In genomic region chr6:131952886-131953509, GRCh38 we compare ENCODE assay signal across 22 cellular contexts. TPM values are rescaled to one million over a fixed set of nuclear protein-coding genes. Genes with fewer than 3 reads are reported as not detected.
DNase-seq lines count a peak whose midpoint lies in the region; ATAC-seq and TF ChIP-seq lines count a peak whose summit lies in the region.
"Had no signal": no experiment of that assay in that cellular context is flagged by ENCODE, and none has a peak within 500 bp of the region (broad histone marks: within the 10 kb centered on the region; RNA-seq: fewer than 3 reads in every experiment).

No MANE protein-coding gene starts in this region.

- peaks cover 12% of the 10 kb centered on the region for H3F3A ChIP-seq in GM23338 (replicated peaks; ENCODE audit: low read depth)

- DNase-seq in GM23338 (ENCODE audit: low spot score) (peak; percentile 87), SK-N-MC (ENCODE audit: low read depth, low spot score) (no peak), fibroblast of peridontal ligament (ENCODE audit: extremely low read depth) (peak; percentile 66), osteoblast (ENCODE audit: insufficient read length, low spot score, missing footprints) (no peak), LoVo (ENCODE audit: low spot score) (no peak), DMS53 (lab: John Stamatoyannopoulos, UW) (no peak)
- DNase-seq in activated effector memory CD4-positive, alpha-beta T cell treated with Interleukin-2 at 50 U/mL for 16 hours: no peak
- no peak for DNase-seq in CD8-positive, alpha-beta T cell
- DNase-seq: activated CD4-positive, CD25-positive, alpha-beta regulatory T cell treated with anti-CD3 and anti-CD28 coated beads, Interleukin-2, amount 50 U/mL, for 72 hours; activated naive CD8-positive, alpha-beta T cell treated with anti-CD3 and anti-CD28 coated beads, Interleukin-2, amount 10 ng/mL, durations not matched to agents 7 days and 5 days; left lung; MM.1S; NCI-H1694 treated with DMSO at 0.1 percent for 48 hours; NCI-H226; occipital lobe; Peyer's patch; right cardiac atrium; T-helper 9 cell; testis had no signal

- H3K9me2 ChIP-seq in GM23338 (ENCODE audit: insufficient read depth): no peaks in the 10 kb centered on the region

- no peaks in the 10 kb centered on the region for H3K27me3 ChIP-seq in GM23338 (ENCODE audit: insufficient read depth)
- no peaks in the 10 kb centered on the region for H3K27me3 ChIP-seq in osteoblast (ENCODE audit: insufficient read depth, low read length)
- H3K27me3 ChIP-seq in CD8-positive, alpha-beta T cell (ENCODE audit: insufficient read depth, low read length): peaks cover 18% of the 10 kb centered on the region
- H3K27me3 ChIP-seq: breast epithelium, Peyer's patch, testis had no signal

- peak overlapping the region; percentile 76 for H3K4me3 Mint-ChIP-seq in GM23338
- no peak overlapping the region for H3K4me3 Mint-ChIP-seq in CD8-positive, alpha-beta T cell
- H3K4me3 Mint-ChIP-seq: activated naive CD8-positive, alpha-beta T cell treated with anti-CD3 and anti-CD28 coated beads, Interleukin-2, amount 10 ng/mL, durations not matched to agents 7 days and 5 days; activated T-helper 1 cell treated with anti-CD3 and anti-CD28 coated beads, Interleukin-12 subunit alpha, Interleukin-12 subunit beta, Interleukin-2, Interleukin-4 antibody, amounts not matched to agents 30 ng/mL and 10 ng/mL and 1 ng/mL, durations not matched to agents 14 hours and 24 hours and 36 hours; stimulated activated effector memory CD8-positive, alpha-beta T cell treated with anti-CD3 and anti-CD28 coated beads, Interleukin-12 subunit alpha, Interleukin-12 subunit beta, amount 100 ng/mL, for 72 hours had no signal

- H2AFZ ChIP-seq in GM23338 (no peak overlapping the region), osteoblast (ENCODE audit: low read length) (no peak overlapping the region)

- POLR2A ChIA-PET in CD8-positive, alpha-beta T cell (lab: Charles Lee): no interaction called here

- TF ChIP-seq CTCF in GM23338 (conservative IDR thresholded peaks at IDR 0.05; ENCODE audit: low read depth in 2 of 2) (no peak), osteoblast (IDR thresholded peaks at IDR 0.05; ENCODE audit: extremely low read depth, low read depth, low read length) (no peak)
- TF ChIP-seq CTCF in CD8-positive, alpha-beta T cell (IDR thresholded peaks at IDR 0.05): no peak

- peaks cover 5% of the 10 kb centered on the region; the same call in 2 of the 3 replicates for H3K9me3 Mint-ChIP-seq in GM23338
- H3K9me3 Mint-ChIP-seq in CD8-positive, alpha-beta T cell: no peaks in the 10 kb centered on the region
- H3K9me3 Mint-ChIP-seq: activated naive CD8-positive, alpha-beta T cell treated with anti-CD3 and anti-CD28 coated beads, Interleukin-2, amount 10 ng/mL, durations not matched to agents 7 days and 5 days; activated T-helper 1 cell treated with anti-CD3 and anti-CD28 coated beads, Interleukin-12 subunit alpha, Interleukin-12 subunit beta, Interleukin-2, Interleukin-4 antibody, amounts not matched to agents 30 ng/mL and 10 ng/mL and 1 ng/mL, durations not matched to agents 14 hours and 24 hours and 36 hours; stimulated activated effector memory CD8-positive, alpha-beta T cell treated with anti-CD3 and anti-CD28 coated beads, Interleukin-12 subunit alpha, Interleukin-12 subunit beta, amount 100 ng/mL, for 72 hours had no signal

- peak; percentile 8 for ATAC-seq in GM23338
- no peak for ATAC-seq in CD8-positive, alpha-beta T cell
- ATAC-seq: left lung; right cardiac atrium; stimulated activated effector memory CD8-positive, alpha-beta T cell treated with anti-CD3 and anti-CD28 coated beads, Interleukin-12 subunit alpha, Interleukin-12 subunit beta, amount 100 ng/mL, for 72 hours had no signal

- H3K4me1 ChIP-seq in GM23338 (ENCODE audit: insufficient read depth) (peaks cover 56% of the 10 kb centered on the region), osteoblast (ENCODE audit: insufficient read depth, low read length) (peaks cover 41% of the 10 kb centered on the region)
- peaks cover 3% of the 10 kb centered on the region for H3K4me1 ChIP-seq in CD8-positive, alpha-beta T cell (ENCODE audit: insufficient read depth, low read length)
- H3K4me1 ChIP-seq: breast epithelium, Peyer's patch, testis had no signal

- peaks cover 19% of the 10 kb centered on the region for H3K36me3 ChIP-seq in GM23338 (ENCODE audit: insufficient read depth)
- H3K36me3 ChIP-seq in SK-N-MC (ENCODE audit: insufficient read depth, low read length): 0 out of 2 replicates have a peak, but pooled peaks cover 2% of the 10 kb centered on the region
- peaks cover 16% of the 10 kb centered on the region for H3K36me3 ChIP-seq in osteoblast (ENCODE audit: insufficient read depth, low read length)
- no peaks in the 10 kb centered on the region for H3K36me3 ChIP-seq in CD8-positive, alpha-beta T cell (ENCODE audit: insufficient read depth, low read length)
- H3K36me3 ChIP-seq: breast epithelium, left lung, Peyer's patch had no signal

- H3K27ac ChIP-seq in GM23338 (ENCODE audit: low read depth) (peak overlapping the region; percentile 77), SK-N-MC (peak overlapping the region; percentile 16; the same call in 1 of the 2 replicates), osteoblast (ENCODE audit: low read depth, low read length) (peak overlapping the region; percentile 95)
- no peak overlapping the region for H3K27ac ChIP-seq in CD8-positive, alpha-beta T cell (ENCODE audit: low read depth, low read length)
- H3K27ac ChIP-seq: left lung had no signal

- CTCF ChIA-PET in CD8-positive, alpha-beta T cell (lab: Charles Lee): no interaction called here

- intact Hi-C loops in CD8-positive, alpha-beta T cell (cut with DNase I, micrococcal nuclease): no loop called here

- H3K4me2 ChIP-seq in GM23338 (peak overlapping the region; percentile 68), osteoblast (ENCODE audit: insufficient read depth, low read length) (no peak overlapping the region)

- H3K4me3 ChIP-seq in GM23338 (peak overlapping the region; percentile 31; the same call in 1 of the 2 replicates), SK-N-MC (no peak overlapping the region), osteoblast (ENCODE audit: insufficient read depth, low read length) (no peak overlapping the region)
- H3K4me3 ChIP-seq in CD8-positive, alpha-beta T cell (ENCODE audit: low read depth, low read length): no peak overlapping the region
- H3K4me3 ChIP-seq: breast epithelium, left lung, Peyer's patch, testis had no signal

- H3K36me3 Mint-ChIP-seq in GM23338 (ENCODE audit: low read depth): peaks cover 26% of the 10 kb centered on the region
- H3K36me3 Mint-ChIP-seq in CD8-positive, alpha-beta T cell: no peaks in the 10 kb centered on the region
- H3K36me3 Mint-ChIP-seq: activated naive CD8-positive, alpha-beta T cell treated with anti-CD3 and anti-CD28 coated beads, Interleukin-2, amount 10 ng/mL, durations not matched to agents 7 days and 5 days; stimulated activated effector memory CD8-positive, alpha-beta T cell treated with anti-CD3 and anti-CD28 coated beads, Interleukin-12 subunit alpha, Interleukin-12 subunit beta, amount 100 ng/mL, for 72 hours had no signal

- H3K9me3 ChIP-seq in SK-N-MC (ENCODE audit: low read depth, low read length): no peaks in the 10 kb centered on the region
- no peaks in the 10 kb centered on the region for H3K9me3 ChIP-seq in osteoblast (ENCODE audit: low read depth, low read length)
- no peaks in the 10 kb centered on the region for H3K9me3 ChIP-seq in CD8-positive, alpha-beta T cell (ENCODE audit: low read length)
- H3K9me3 ChIP-seq: breast epithelium, left lung, Peyer's patch, testis had no signal

- H3K27ac Mint-ChIP-seq in GM23338: peak overlapping the region; percentile 97
- H3K27ac Mint-ChIP-seq in CD8-positive, alpha-beta T cell: no peak overlapping the region
- H3K27ac Mint-ChIP-seq: activated naive CD8-positive, alpha-beta T cell treated with anti-CD3 and anti-CD28 coated beads, Interleukin-2, amount 10 ng/mL, durations not matched to agents 7 days and 5 days; activated T-helper 1 cell treated with anti-CD3 and anti-CD28 coated beads, Interleukin-12 subunit alpha, Interleukin-12 subunit beta, Interleukin-2, Interleukin-4 antibody, amounts not matched to agents 30 ng/mL and 10 ng/mL and 1 ng/mL, durations not matched to agents 14 hours and 24 hours and 36 hours; stimulated activated effector memory CD8-positive, alpha-beta T cell treated with anti-CD3 and anti-CD28 coated beads, Interleukin-12 subunit alpha, Interleukin-12 subunit beta, amount 100 ng/mL, for 72 hours had no signal

- H3K9ac ChIP-seq in SK-N-MC (ENCODE audit: insufficient read length): no peak overlapping the region

- H3K4me1 Mint-ChIP-seq in GM23338: peaks cover 70% of the 10 kb centered on the region
- H3K4me1 Mint-ChIP-seq in CD8-positive, alpha-beta T cell (ENCODE audit: low read depth): peaks cover 12% of the 10 kb centered on the region

- peaks cover 24% of the 10 kb centered on the region for H3K27me3 Mint-ChIP-seq in GM23338 (ENCODE audit: insufficient read depth, low read depth, poor library complexity)
- H3K27me3 Mint-ChIP-seq in CD8-positive, alpha-beta T cell (ENCODE audit: low read depth): peaks cover 45% of the 10 kb centered on the region

- peaks cover 15% of the 10 kb centered on the region for H4K20me1 ChIP-seq in GM23338 (replicated peaks; ENCODE audit: insufficient read depth)
- H4K20me1 ChIP-seq in osteoblast (ENCODE audit: insufficient read depth, low read length): peaks cover 15% of the 10 kb centered on the region

- peaks cover 24% of the 10 kb centered on the region for H3K79me2 ChIP-seq in GM23338 (replicated peaks; ENCODE audit: insufficient read depth)
- H3K79me2 ChIP-seq in osteoblast (ENCODE audit: insufficient read depth, low read length): no peaks in the 10 kb centered on the region

TF ChIP-seq in GM23338, 12 proteins besides CTCF, POLR2A, EP300 and RAD21 (continues in another document):
- TF ChIP-seq CREB1 (CRISPR knock-in tag; IDR thresholded peaks at IDR 0.05; ENCODE audit: low read depth) (no peak), POLR2AphosphoS5 (IDR thresholded peaks at IDR 0.05; ENCODE audit: low read depth) (no peak), NANOG (IDR thresholded peaks at IDR 0.05; ENCODE audit: borderline replicate concordance) (peak; percentile 81)

RNA-seq across cellular contexts. Expression of gene CCN2, which starts 1.8 kb away (rescaled TPM):
- total RNA-seq in GM23338 (2014; rRNA removed; shearing (Covaris generic)): 159 and 177 TPM in 2 replicates
- 113 and 128 TPM in 2 replicates for polyA plus RNA-seq in GM23338 (2016; fragmentation: Nextera tagmentation; extraction: Ambion mirVana)
- total RNA-seq in osteoblast: 221 and 272 TPM in 2 replicates
- under 1 TPM in 1 of 2 experiments, not detected in 1; 0.14 TPM for total RNA-seq in CD8-positive, alpha-beta T cell
- total RNA-seq: activated naive CD8-positive, alpha-beta T cell treated with anti-CD3 and anti-CD28 coated beads, Interleukin-2, amount 10 ng/mL, durations not matched to agents 7 days and 5 days; activated T-helper 1 cell treated with anti-CD3 and anti-CD28 coated beads, Interleukin-12 subunit alpha, Interleukin-12 subunit beta, Interleukin-2, Interleukin-4 antibody, amounts not matched to agents 30 ng/mL and 10 ng/mL and 1 ng/mL, durations not matched to agents 14 hours and 24 hours and 36 hours had no signal

Comparison
In these comparisons a context has a peak if more than half of its experiments do, and no peak if none do; other contexts are left out.
1. DNase-seq: peak in GM23338 (single experiment) and fibroblast of peridontal ligament (single experiment); none in SK-N-MC (single experiment), osteoblast (single experiment), LoVo (single experiment), activated effector memory CD4-positive, alpha-beta T cell treated with Interleukin-2 at 50 U/mL for 16 hours (single experiment), CD8-positive, alpha-beta T cell (0 of 7) and DMS53 (single experiment).
2. RNA of gene CCN2, which starts 1.8 kb away (total RNA-seq): 221 to 272 TPM in osteoblast and 159 to 177 TPM in GM23338; 0.14 TPM in CD8-positive, alpha-beta T cell; every median in the first group is over 100 times any median in the second.